In the genomic region with DNA sequence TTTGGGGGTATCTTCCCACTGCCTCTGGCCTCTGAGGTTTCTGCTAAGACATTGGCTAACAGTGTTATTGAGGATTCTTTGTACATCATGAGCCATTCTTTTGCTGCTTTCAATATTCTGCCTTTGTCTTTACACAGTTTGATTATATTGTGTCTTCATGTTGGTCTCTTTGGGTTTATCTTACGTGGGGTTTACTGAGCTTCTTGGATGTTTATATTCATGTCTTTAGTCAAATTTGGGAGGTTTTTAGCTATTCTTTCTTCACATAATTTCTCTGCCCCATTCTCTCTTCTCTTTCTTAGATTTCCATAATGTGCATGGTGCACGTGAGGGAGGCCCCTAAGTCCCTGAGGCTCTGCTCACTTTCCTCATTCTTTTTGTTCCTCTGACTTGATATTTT, we compare ENCODE assay signal across 1 cellular context.
TF ChIP-seq lines count a peak whose summit lies in the region.

No MANE protein-coding gene starts in this region.

TF ChIP-seq in GM12878, 131 proteins besides CTCF, POLR2A, EP300 and RAD21 (continued from another document):
- TF ChIP-seq NFXL1 (IDR thresholded peaks at IDR 0.05; ENCODE audit: borderline replicate concordance) (no peak), WRNIP1 (IDR thresholded peaks at IDR 0.05; ENCODE audit: borderline replicate concordance, low read depth, low read length) (no peak)
